Comparison of ENCODE assay signal across 1 cellular context in the genomic region with DNA sequence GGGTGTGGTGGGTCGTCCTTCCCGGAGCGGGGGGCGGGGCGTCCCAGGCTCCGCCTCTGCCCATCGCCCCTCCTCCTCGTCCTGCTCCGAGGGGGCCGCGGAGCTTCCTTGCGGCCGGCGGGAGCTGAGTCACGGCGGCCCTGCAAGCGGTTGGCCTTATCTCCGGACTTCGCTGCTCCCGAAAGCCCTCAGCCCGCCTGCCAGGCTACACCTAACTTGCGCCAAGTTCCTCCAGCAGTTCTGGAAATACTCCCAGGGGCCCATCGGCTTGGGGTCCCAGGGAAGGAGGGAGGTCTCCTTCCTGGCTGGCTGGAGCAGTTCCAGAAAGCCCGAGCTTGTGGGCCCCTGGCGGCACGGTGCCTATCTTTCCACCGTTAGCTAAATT.
TF ChIP-seq lines count a peak whose summit lies in the region.

No MANE protein-coding gene starts in this region.

TF ChIP-seq in K562, 482 proteins besides CTCF, POLR2A, EP300 and RAD21 (continued from another document and continues in another):
- peak; percentile 82 for TF ChIP-seq ZNF592 (IDR thresholded peaks at IDR 0.05)
- TF ChIP-seq RB1 (IDR thresholded peaks at IDR 0.05; ENCODE audit: low read depth) = peak; percentile 43; the same call in 1 of the 2 replicates
- TF ChIP-seq, protein P1, sequence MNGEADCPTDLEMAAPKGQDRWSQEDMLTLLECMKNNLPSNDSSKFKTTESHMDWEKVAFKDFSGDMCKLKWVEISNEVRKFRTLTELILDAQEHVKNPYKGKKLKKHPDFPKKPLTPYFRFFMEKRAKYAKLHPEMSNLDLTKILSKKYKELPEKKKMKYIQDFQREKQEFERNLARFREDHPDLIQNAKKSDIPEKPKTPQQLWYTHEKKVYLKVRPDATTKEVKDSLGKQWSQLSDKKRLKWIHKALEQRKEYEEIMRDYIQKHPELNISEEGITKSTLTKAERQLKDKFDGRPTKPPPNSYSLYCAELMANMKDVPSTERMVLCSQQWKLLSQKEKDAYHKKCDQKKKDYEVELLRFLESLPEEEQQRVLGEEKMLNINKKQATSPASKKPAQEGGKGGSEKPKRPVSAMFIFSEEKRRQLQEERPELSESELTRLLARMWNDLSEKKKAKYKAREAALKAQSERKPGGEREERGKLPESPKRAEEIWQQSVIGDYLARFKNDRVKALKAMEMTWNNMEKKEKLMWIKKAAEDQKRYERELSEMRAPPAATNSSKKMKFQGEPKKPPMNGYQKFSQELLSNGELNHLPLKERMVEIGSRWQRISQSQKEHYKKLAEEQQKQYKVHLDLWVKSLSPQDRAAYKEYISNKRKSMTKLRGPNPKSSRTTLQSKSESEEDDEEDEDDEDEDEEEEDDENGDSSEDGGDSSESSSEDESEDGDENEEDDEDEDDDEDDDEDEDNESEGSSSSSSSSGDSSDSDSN (IDR thresholded peaks at IDR 0.05; ENCODE audit: borderline replicate concordance in 1 of 2, low read depth in 2 of 2, low read length in 2 of 2) = peak in 1 of 2 experiments; percentile 90; a peak in 2 of 4 replicates
- no peak for TF ChIP-seq ZFP1 (CRISPR knock-in tag; IDR thresholded peaks at IDR 0.05)
- TF ChIP-seq, protein P2, sequence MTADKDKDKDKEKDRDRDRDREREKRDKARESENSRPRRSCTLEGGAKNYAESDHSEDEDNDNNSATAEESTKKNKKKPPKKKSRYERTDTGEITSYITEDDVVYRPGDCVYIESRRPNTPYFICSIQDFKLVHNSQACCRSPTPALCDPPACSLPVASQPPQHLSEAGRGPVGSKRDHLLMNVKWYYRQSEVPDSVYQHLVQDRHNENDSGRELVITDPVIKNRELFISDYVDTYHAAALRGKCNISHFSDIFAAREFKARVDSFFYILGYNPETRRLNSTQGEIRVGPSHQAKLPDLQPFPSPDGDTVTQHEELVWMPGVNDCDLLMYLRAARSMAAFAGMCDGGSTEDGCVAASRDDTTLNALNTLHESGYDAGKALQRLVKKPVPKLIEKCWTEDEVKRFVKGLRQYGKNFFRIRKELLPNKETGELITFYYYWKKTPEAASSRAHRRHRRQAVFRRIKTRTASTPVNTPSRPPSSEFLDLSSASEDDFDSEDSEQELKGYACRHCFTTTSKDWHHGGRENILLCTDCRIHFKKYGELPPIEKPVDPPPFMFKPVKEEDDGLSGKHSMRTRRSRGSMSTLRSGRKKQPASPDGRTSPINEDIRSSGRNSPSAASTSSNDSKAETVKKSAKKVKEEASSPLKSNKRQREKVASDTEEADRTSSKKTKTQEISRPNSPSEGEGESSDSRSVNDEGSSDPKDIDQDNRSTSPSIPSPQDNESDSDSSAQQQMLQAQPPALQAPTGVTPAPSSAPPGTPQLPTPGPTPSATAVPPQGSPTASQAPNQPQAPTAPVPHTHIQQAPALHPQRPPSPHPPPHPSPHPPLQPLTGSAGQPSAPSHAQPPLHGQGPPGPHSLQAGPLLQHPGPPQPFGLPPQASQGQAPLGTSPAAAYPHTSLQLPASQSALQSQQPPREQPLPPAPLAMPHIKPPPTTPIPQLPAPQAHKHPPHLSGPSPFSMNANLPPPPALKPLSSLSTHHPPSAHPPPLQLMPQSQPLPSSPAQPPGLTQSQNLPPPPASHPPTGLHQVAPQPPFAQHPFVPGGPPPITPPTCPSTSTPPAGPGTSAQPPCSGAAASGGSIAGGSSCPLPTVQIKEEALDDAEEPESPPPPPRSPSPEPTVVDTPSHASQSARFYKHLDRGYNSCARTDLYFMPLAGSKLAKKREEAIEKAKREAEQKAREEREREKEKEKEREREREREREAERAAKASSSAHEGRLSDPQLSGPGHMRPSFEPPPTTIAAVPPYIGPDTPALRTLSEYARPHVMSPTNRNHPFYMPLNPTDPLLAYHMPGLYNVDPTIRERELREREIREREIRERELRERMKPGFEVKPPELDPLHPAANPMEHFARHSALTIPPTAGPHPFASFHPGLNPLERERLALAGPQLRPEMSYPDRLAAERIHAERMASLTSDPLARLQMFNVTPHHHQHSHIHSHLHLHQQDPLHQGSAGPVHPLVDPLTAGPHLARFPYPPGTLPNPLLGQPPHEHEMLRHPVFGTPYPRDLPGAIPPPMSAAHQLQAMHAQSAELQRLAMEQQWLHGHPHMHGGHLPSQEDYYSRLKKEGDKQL (CRISPR knock-in tag; IDR thresholded peaks at IDR 0.05; ENCODE audit: borderline replicate concordance) = no peak
- peak; percentile 55 for TF ChIP-seq SOX6 (IDR thresholded peaks at IDR 0.05)
- TF ChIP-seq ZNF282 (CRISPR knock-in tag; IDR thresholded peaks at IDR 0.05) = no peak
- TF ChIP-seq, protein P3, sequence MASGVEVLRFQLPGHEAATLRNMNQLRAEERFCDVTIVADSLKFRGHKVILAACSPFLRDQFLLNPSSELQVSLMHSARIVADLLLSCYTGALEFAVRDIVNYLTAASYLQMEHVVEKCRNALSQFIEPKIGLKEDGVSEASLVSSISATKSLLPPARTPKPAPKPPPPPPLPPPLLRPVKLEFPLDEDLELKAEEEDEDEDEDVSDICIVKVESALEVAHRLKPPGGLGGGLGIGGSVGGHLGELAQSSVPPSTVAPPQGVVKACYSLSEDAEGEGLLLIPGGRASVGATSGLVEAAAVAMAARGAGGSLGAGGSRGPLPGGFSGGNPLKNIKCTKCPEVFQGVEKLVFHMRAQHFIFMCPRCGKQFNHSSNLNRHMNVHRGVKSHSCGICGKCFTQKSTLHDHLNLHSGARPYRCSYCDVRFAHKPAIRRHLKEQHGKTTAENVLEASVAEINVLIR (CRISPR knock-in tag; IDR thresholded peaks at IDR 0.05) = no peak
- TF ChIP-seq ZFPM2 (CRISPR knock-in tag; IDR thresholded peaks at IDR 0.05) = no peak
- TF ChIP-seq RBM17 (IDR thresholded peaks at IDR 0.05; ENCODE audit: borderline replicate concordance, low read depth, low read length) = no peak
- TF ChIP-seq MCM2 (IDR thresholded peaks at IDR 0.05; ENCODE audit: low read depth) = no peak
- TF ChIP-seq SMARCE1 (IDR thresholded peaks at IDR 0.05) = peak; percentile 89
- peak; percentile 85 for TF ChIP-seq ARID1B (IDR thresholded peaks at IDR 0.05)
- peak; percentile 69; the same call in 1 of the 2 replicates for TF ChIP-seq AFF4 (CRISPR knock-in tag; IDR thresholded peaks at IDR 0.05)
- TF ChIP-seq PRMT5 (CRISPR knock-in tag; IDR thresholded peaks at IDR 0.05) = no peak
- no peak for TF ChIP-seq ZNF740 (CRISPR knock-in tag; IDR thresholded peaks at IDR 0.05)
- 0 out of 4 replicates have a peak, but pooled peaks of 1 of the 2 experiments have one; percentile 29 for TF ChIP-seq ZNF740 (tag; IDR thresholded peaks at IDR 0.05)
- peak; percentile 54; the same call in 1 of the 2 replicates for TF ChIP-seq ZNF584 (CRISPR knock-in tag; IDR thresholded peaks at IDR 0.05; ENCODE audit: low read depth)
- peak; percentile 41; the same call in 1 of the 2 replicates for TF ChIP-seq NBN (IDR thresholded peaks at IDR 0.05; ENCODE audit: low read depth)
- TF ChIP-seq CBFA2T3 (IDR thresholded peaks at IDR 0.05) = peak; percentile 57; the same call in 1 of the 2 replicates
- TF ChIP-seq SRF (CRISPR knock-in tag; IDR thresholded peaks at IDR 0.05) = no peak; a peak in 1 of 4 replicates
- peak; percentile 55; the same call in 1 of the 2 replicates for TF ChIP-seq ESRRA (IDR thresholded peaks at IDR 0.05; ENCODE audit: borderline replicate concordance, low read depth)
- TF ChIP-seq PHTF2 (CRISPR knock-in tag; IDR thresholded peaks at IDR 0.05) = no peak
- TF ChIP-seq ZBTB17 (CRISPR knock-in tag; IDR thresholded peaks at IDR 0.05) = no peak
- no peak for TF ChIP-seq ZC3H4 (CRISPR knock-in tag; IDR thresholded peaks at IDR 0.05; ENCODE audit: borderline replicate concordance)
- TF ChIP-seq E2F3 (CRISPR knock-in tag; IDR thresholded peaks at IDR 0.05) = 0 out of 2 replicates have a peak, but pooled peaks have one; percentile 30
- TF ChIP-seq, protein P4, sequence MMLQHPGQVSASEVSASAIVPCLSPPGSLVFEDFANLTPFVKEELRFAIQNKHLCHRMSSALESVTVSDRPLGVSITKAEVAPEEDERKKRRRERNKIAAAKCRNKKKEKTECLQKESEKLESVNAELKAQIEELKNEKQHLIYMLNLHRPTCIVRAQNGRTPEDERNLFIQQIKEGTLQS (IDR thresholded peaks at IDR 0.05) = peak; percentile 65; the same call in 1 of the 2 replicates
- TF ChIP-seq, protein P4 (CRISPR knock-in tag; conservative IDR thresholded peaks at IDR 0.05) = no peak
- TF ChIP-seq, protein P5, sequence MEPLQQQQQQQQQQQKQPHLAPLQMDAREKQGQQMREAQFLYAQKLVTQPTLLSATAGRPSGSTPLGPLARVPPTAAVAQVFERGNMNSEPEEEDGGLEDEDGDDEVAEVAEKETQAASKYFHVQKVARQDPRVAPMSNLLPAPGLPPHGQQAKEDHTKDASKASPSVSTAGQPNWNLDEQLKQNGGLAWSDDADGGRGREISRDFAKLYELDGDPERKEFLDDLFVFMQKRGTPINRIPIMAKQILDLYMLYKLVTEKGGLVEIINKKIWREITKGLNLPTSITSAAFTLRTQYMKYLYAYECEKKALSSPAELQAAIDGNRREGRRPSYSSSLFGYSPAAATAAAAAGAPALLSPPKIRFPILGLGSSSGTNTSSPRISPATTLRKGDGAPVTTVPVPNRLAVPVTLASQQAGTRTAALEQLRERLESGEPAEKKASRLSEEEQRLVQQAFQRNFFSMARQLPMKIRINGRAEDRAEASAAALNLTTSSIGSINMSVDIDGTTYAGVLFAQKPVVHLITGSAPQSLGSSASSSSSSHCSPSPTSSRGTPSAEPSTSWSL (CRISPR knock-in tag; IDR thresholded peaks at IDR 0.05; ENCODE audit: borderline replicate concordance) = 0 out of 2 replicates have a peak, but pooled peaks have one; percentile 13
- no peak for TF ChIP-seq HLTF (IDR thresholded peaks at IDR 0.05)
- TF ChIP-seq ZNF184 (CRISPR knock-in tag; IDR thresholded peaks at IDR 0.05) = no peak
- TF ChIP-seq MTA1 (IDR thresholded peaks at IDR 0.05; ENCODE audit: borderline replicate concordance) = peak; percentile 23; the same call in 1 of the 2 replicates
- TF ChIP-seq, protein P6, sequence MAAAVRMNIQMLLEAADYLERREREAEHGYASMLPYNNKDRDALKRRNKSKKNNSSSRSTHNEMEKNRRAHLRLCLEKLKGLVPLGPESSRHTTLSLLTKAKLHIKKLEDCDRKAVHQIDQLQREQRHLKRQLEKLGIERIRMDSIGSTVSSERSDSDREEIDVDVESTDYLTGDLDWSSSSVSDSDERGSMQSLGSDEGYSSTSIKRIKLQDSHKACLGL (CRISPR knock-in tag; IDR thresholded peaks at IDR 0.05; ENCODE audit: borderline replicate concordance, poor library complexity, severe bottlenecking) = no peak
